In the genomic region with DNA sequence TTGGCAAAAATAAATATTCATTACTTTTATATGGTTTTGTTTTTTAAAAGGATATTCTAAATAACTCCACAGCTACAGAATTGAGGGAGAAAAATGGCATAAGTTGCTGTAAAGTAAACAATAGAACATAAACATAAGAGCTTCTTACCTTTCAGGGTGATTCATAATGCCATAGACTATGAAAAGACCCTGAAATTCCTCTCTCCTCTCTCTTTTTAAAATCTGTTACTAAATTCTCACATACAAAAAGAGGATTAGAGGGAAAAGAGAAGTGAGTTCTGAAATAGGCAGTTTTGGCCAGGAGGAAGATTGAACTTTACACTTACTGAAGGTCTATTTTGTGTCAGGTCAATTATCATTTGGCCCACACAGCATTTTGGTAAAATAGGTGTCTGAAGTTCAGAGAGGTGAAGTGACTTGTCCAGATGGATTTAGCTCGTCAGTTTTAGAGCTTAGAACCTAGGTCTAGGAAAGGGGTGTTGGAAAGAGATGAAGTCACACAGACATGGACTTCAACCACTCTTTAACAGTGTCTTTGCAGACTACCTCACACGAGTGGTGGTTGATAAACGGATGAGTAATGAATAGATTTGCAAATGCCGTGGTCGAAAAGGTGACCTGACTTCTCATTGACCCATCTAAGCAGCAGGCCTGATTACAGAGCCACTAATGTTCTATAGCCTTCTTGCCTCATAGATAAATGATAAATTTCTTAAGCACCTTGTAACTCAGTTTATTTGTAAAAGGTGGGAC, we compare ENCODE assay signal across 15 cellular contexts.
DNase-seq lines count a peak whose midpoint lies in the region; ATAC-seq and TF ChIP-seq lines count a peak whose summit lies in the region.
"Had no signal": no experiment of that assay in that cellular context is flagged by ENCODE, and none has a peak within 500 bp of the region (broad histone marks: within the 10 kb centered on the region; RNA-seq: fewer than 3 reads in every experiment).

No MANE protein-coding gene starts in this region.

- H3K4me1 Mint-ChIP-seq in WTC11 = peaks cover 11% of the 10 kb centered on the region
- no peaks in the 10 kb centered on the region for H3K4me1 Mint-ChIP-seq in neural progenitor cell
- no peaks in the 10 kb centered on the region for H3K4me1 Mint-ChIP-seq in activated T-helper 17 cell treated with anti-CD3 and anti-CD28 coated beads, Interleukin-2, amount 50 U/mL, for 72 hours
- H3K4me1 Mint-ChIP-seq: central memory CD8-positive, alpha-beta T cell had no signal

- no peak for DNase-seq in WTC11 (ENCODE audit: low spot score)
- no peak for DNase-seq in neural progenitor cell (ENCODE audit: low spot score)
- DNase-seq in MG63 = no peak
- DNase-seq: activated T-cell treated with anti-CD3 and anti-CD28 coated beads, Interleukin-2, amount 50 U/mL, for 72 hours; NCI-H146; ovary had no signal

- H3K27me3 Mint-ChIP-seq in WTC11 (ENCODE audit: low read depth) (no peaks in the 10 kb centered on the region), neural progenitor cell (ENCODE audit: insufficient read depth, low read depth) (peaks cover 2% of the 10 kb centered on the region)
- H3K27me3 Mint-ChIP-seq in activated T-helper 17 cell treated with anti-CD3 and anti-CD28 coated beads, Interleukin-2, amount 50 U/mL, for 72 hours = no peaks in the 10 kb centered on the region
- H3K27me3 Mint-ChIP-seq: central memory CD8-positive, alpha-beta T cell had no signal

- no peaks in the 10 kb centered on the region; the same call in 1 of the 2 replicates for H3K36me3 Mint-ChIP-seq in WTC11
- peaks cover 2% of the 10 kb centered on the region for H3K36me3 Mint-ChIP-seq in neural progenitor cell
- peaks cover 8% of the 10 kb centered on the region for H3K36me3 Mint-ChIP-seq in activated T-helper 17 cell treated with anti-CD3 and anti-CD28 coated beads, Interleukin-2, amount 50 U/mL, for 72 hours (ENCODE audit: low read depth)

- H3K4me2 ChIP-seq in neural progenitor cell = no peak overlapping the region
- H3K4me2 ChIP-seq: BLaER1 treated with 17β-estradiol and CSF1 and Interleukin-3, amounts not matched to agents 10 nM and 100 nM had no signal

- no peak for TF ChIP-seq CTCF in WTC11 (IDR thresholded peaks at IDR 0.05)
- no peak for TF ChIP-seq CTCF in neural progenitor cell (IDR thresholded peaks at IDR 0.05)

- H3K4me3 Mint-ChIP-seq in WTC11 = no peak overlapping the region
- H3K4me3 Mint-ChIP-seq in neural progenitor cell = no peak overlapping the region
- H3K4me3 Mint-ChIP-seq in activated T-helper 17 cell treated with anti-CD3 and anti-CD28 coated beads, Interleukin-2, amount 50 U/mL, for 72 hours = no peak overlapping the region
- H3K4me3 Mint-ChIP-seq: activated T-cell treated with anti-CD3 and anti-CD28 coated beads, Interleukin-2, amount 50 U/mL, for 72 hours; central memory CD8-positive, alpha-beta T cell had no signal

- H2AFZ ChIP-seq in neural progenitor cell (replicated peaks) = no peak overlapping the region

- H3K79me2 ChIP-seq in neural progenitor cell (ENCODE audit: low read depth) = no peaks in the 10 kb centered on the region

- H3K9me3 ChIP-seq in neural progenitor cell (ENCODE audit: low read depth) (no peaks in the 10 kb centered on the region), MG63 (no peaks in the 10 kb centered on the region)
- H3K9me3 ChIP-seq: BLaER1 treated with 17β-estradiol and CSF1 and Interleukin-3, amounts not matched to agents 10 nM and 100 nM; ovary; suprapubic skin had no signal

- no peak overlapping the region for H3K9ac ChIP-seq in neural progenitor cell
- H3K9ac ChIP-seq: BLaER1 treated with 17β-estradiol and CSF1 and Interleukin-3, amounts not matched to agents 10 nM and 100 nM had no signal

- H3K9me3 Mint-ChIP-seq in WTC11 (no peaks in the 10 kb centered on the region), neural progenitor cell (no peaks in the 10 kb centered on the region)
- H3K9me3 Mint-ChIP-seq in activated T-helper 17 cell treated with anti-CD3 and anti-CD28 coated beads, Interleukin-2, amount 50 U/mL, for 72 hours = no peaks in the 10 kb centered on the region
- H3K9me3 Mint-ChIP-seq: activated T-cell treated with anti-CD3 and anti-CD28 coated beads, Interleukin-2, amount 50 U/mL, for 72 hours; central memory CD8-positive, alpha-beta T cell had no signal

- ATAC-seq in GM18520 (IDR thresholded peaks at IDR 0.05; ENCODE audit: unreplicated experiment) (peak; percentile 91), GM21526 (IDR thresholded peaks at IDR 0.05; ENCODE audit: low FRiP score, unreplicated experiment) (peak; percentile 60), HG03060 (IDR thresholded peaks at IDR 0.05; ENCODE audit: low read depth, unreplicated experiment) (peak; percentile 55), WTC11 (no peak), GM18505 (IDR thresholded peaks at IDR 0.05; ENCODE audit: unreplicated experiment) (no peak)
- ATAC-seq in activated T-helper 17 cell treated with anti-CD3 and anti-CD28 coated beads, Interleukin-2, amount 50 U/mL, for 72 hours (replicated peaks) = no peak
- ATAC-seq: activated T-cell treated with anti-CD3 and anti-CD28 coated beads, Interleukin-2, amount 50 U/mL, for 72 hours had no signal

- H3F3A ChIP-seq in neural progenitor cell (ENCODE audit: low read depth) = peaks cover 3% of the 10 kb centered on the region

- H3K27ac ChIP-seq in neural progenitor cell = no peak overlapping the region
- H3K27ac ChIP-seq: BLaER1 treated with 17β-estradiol and CSF1 and Interleukin-3, amounts not matched to agents 10 nM and 100 nM; HL-60; ovary; suprapubic skin had no signal

- H3K4me1 ChIP-seq in neural progenitor cell = no peaks in the 10 kb centered on the region
- H3K4me1 ChIP-seq: suprapubic skin had no signal

- CTCF ChIA-PET in WTC11 (lab: Charles Lee) = interaction anchor here (0.6 to 4.9 kb wide), 4 partner anchors 41 to 470 kb away, joined by 3 to 19 read pairs (median 4); no protein-coding TSS in a partner anchor

- H3K4me3 ChIP-seq in neural progenitor cell = no peak overlapping the region
- no peak overlapping the region for H3K4me3 ChIP-seq in MG63
- H3K4me3 ChIP-seq: BLaER1 treated with 17β-estradiol and CSF1 and Interleukin-3, amounts not matched to agents 10 nM and 100 nM; ovary; suprapubic skin had no signal

- H3K27ac Mint-ChIP-seq in WTC11 (0 out of 2 replicates have a peak overlapping the region, but pooled peaks have one; percentile 14), neural progenitor cell (no peak overlapping the region)
- H3K27ac Mint-ChIP-seq in activated T-helper 17 cell treated with anti-CD3 and anti-CD28 coated beads, Interleukin-2, amount 50 U/mL, for 72 hours = no peak overlapping the region
- H3K27ac Mint-ChIP-seq: activated T-cell treated with anti-CD3 and anti-CD28 coated beads, Interleukin-2, amount 50 U/mL, for 72 hours had no signal

- H4K20me1 ChIP-seq in neural progenitor cell (ENCODE audit: low read depth) = no peaks in the 10 kb centered on the region
- H4K20me1 ChIP-seq: BLaER1 treated with 17β-estradiol and CSF1 and Interleukin-3, amounts not matched to agents 10 nM and 100 nM had no signal

- POLR2A ChIA-PET in WTC11 (lab: Charles Lee) = no interaction called here

- no peaks in the 10 kb centered on the region for H3K27me3 ChIP-seq in neural progenitor cell
- no peaks in the 10 kb centered on the region for H3K27me3 ChIP-seq in MG63
- H3K27me3 ChIP-seq: BLaER1 treated with 17β-estradiol and CSF1 and Interleukin-3, amounts not matched to agents 10 nM and 100 nM; ovary; suprapubic skin had no signal

- TF ChIP-seq POLR2A in GM18505 (IDR thresholded peaks at IDR 0.05; ENCODE audit: borderline replicate concordance, extremely low read depth, insufficient read depth, insufficient read length) = no peak

- H3K36me3 ChIP-seq in neural progenitor cell (no peaks in the 10 kb centered on the region), MG63 (no peaks in the 10 kb centered on the region)
- H3K36me3 ChIP-seq: BLaER1 treated with 17β-estradiol and CSF1 and Interleukin-3, amounts not matched to agents 10 nM and 100 nM; ovary; suprapubic skin had no signal

TF ChIP-seq in WTC11, 78 proteins besides CTCF, POLR2A, EP300 and RAD21 (continues in another document):
- no peak for TF ChIP-seq NFE2L1 (CRISPR knock-in tag; IDR thresholded peaks at IDR 0.05)
- TF ChIP-seq, protein P1, sequence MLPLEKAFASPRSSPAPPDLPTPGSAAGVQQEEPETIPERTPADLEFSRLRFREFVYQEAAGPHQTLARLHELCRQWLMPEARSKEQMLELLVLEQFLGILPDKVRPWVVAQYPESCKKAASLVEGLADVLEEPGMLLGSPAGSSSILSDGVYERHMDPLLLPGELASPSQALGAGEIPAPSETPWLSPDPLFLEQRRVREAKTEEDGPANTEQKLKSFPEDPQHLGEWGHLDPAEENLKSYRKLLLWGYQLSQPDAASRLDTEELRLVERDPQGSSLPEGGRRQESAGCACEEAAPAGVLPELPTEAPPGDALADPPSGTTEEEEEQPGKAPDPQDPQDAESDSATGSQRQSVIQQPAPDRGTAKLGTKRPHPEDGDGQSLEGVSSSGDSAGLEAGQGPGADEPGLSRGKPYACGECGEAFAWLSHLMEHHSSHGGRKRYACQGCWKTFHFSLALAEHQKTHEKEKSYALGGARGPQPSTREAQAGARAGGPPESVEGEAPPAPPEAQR (CRISPR knock-in tag; IDR thresholded peaks at IDR 0.05) = no peak
- TF ChIP-seq, protein P2, sequence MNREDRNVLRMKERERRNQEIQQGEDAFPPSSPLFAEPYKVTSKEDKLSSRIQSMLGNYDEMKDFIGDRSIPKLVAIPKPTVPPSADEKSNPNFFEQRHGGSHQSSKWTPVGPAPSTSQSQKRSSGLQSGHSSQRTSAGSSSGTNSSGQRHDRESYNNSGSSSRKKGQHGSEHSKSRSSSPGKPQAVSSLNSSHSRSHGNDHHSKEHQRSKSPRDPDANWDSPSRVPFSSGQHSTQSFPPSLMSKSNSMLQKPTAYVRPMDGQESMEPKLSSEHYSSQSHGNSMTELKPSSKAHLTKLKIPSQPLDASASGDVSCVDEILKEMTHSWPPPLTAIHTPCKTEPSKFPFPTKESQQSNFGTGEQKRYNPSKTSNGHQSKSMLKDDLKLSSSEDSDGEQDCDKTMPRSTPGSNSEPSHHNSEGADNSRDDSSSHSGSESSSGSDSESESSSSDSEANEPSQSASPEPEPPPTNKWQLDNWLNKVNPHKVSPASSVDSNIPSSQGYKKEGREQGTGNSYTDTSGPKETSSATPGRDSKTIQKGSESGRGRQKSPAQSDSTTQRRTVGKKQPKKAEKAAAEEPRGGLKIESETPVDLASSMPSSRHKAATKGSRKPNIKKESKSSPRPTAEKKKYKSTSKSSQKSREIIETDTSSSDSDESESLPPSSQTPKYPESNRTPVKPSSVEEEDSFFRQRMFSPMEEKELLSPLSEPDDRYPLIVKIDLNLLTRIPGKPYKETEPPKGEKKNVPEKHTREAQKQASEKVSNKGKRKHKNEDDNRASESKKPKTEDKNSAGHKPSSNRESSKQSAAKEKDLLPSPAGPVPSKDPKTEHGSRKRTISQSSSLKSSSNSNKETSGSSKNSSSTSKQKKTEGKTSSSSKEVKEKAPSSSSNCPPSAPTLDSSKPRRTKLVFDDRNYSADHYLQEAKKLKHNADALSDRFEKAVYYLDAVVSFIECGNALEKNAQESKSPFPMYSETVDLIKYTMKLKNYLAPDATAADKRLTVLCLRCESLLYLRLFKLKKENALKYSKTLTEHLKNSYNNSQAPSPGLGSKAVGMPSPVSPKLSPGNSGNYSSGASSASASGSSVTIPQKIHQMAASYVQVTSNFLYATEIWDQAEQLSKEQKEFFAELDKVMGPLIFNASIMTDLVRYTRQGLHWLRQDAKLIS (CRISPR knock-in tag; IDR thresholded peaks at IDR 0.05; ENCODE audit: borderline replicate concordance) = no peak
- TF ChIP-seq NR3C1 (CRISPR knock-in tag; conservative IDR thresholded peaks at IDR 0.05; ENCODE audit: low read depth) = no peak

Comparison
In these comparisons a context has a peak if more than half of its experiments do, and no peak if none do; other contexts are left out.
1. ATAC-seq: peak in GM18520 (single experiment), GM21526 (single experiment) and HG03060 (single experiment); none in WTC11 (single experiment), GM18505 (single experiment) and activated T-helper 17 cell treated with anti-CD3 and anti-CD28 coated beads, Interleukin-2, amount 50 U/mL, for 72 hours (single experiment).